Comparison of ENCODE assay signal across 1 cellular context in genomic region chr1:39900662-39901485, GRCh38.
TF ChIP-seq lines count a peak whose summit lies in the region.

No MANE protein-coding gene starts in this region.

TF ChIP-seq in liver, 16 proteins besides CTCF, POLR2A, EP300 and RAD21 (continued from another document):
- TF ChIP-seq, protein P1, sequence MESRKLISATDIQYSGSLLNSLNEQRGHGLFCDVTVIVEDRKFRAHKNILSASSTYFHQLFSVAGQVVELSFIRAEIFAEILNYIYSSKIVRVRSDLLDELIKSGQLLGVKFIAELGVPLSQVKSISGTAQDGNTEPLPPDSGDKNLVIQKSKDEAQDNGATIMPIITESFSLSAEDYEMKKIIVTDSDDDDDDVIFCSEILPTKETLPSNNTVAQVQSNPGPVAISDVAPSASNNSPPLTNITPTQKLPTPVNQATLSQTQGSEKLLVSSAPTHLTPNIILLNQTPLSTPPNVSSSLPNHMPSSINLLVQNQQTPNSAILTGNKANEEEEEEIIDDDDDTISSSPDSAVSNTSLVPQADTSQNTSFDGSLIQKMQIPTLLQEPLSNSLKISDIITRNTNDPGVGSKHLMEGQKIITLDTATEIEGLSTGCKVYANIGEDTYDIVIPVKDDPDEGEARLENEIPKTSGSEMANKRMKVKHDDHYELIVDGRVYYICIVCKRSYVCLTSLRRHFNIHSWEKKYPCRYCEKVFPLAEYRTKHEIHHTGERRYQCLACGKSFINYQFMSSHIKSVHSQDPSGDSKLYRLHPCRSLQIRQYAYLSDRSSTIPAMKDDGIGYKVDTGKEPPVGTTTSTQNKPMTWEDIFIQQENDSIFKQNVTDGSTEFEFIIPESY (IDR thresholded peaks at IDR 0.05), result no peak
- TF ChIP-seq YY1 (IDR thresholded peaks at IDR 0.05) (peak; percentile 54), JUND (IDR thresholded peaks at IDR 0.05) (no peak), EGR1 (IDR thresholded peaks at IDR 0.05; ENCODE audit: low read depth in 2 of 2) (no peak), HNF4A (conservative IDR thresholded peaks at IDR 0.05) (peak in 1 of 2 donors; percentile 46), NR2F2 (IDR thresholded peaks at IDR 0.05) (no peak)
